Comparison of ENCODE assay signal across 9 cellular contexts in genomic region chr6:2767327-2767985, GRCh38. TPM values are rescaled to one million over a fixed set of nuclear protein-coding genes. Genes with fewer than 3 reads are reported as not detected.
DNase-seq lines count a peak whose midpoint lies in the region; ATAC-seq and TF ChIP-seq lines count a peak whose summit lies in the region.
"Had no signal": no experiment of that assay in that cellular context is flagged by ENCODE, and none has a peak within 500 bp of the region (broad histone marks: within the 10 kb centered on the region; RNA-seq: fewer than 3 reads in every experiment).

No MANE protein-coding gene starts in this region.

- intact Hi-C loops in left ventricle myocardium superior (cut with micrococcal nuclease) = no loop called here
- intact Hi-C loops in MCF 10A (cut with micrococcal nuclease) = loop anchor here (2.0 kb wide), 1 partner anchor 43 kb away; no protein-coding TSS in a partner anchor

- H3K27ac ChIP-seq in right atrium auricular region = peak overlapping the region; percentile 97 to 98
- H3K27ac ChIP-seq in muscle layer of duodenum (ENCODE audit: low read length) = peak overlapping the region; percentile 27

- no peaks in the 10 kb centered on the region for H3K27me3 Mint-ChIP-seq in MCF 10A (ENCODE audit: insufficient read depth, unreplicated experiment)

- TF ChIP-seq CTCF in right atrium auricular region (IDR thresholded peaks at IDR 0.05) (no peak), MCF 10A (IDR thresholded peaks at IDR 0.05; ENCODE audit: unreplicated experiment) (no peak)

- H3K4me3 Mint-ChIP-seq in MCF 10A (ENCODE audit: unreplicated experiment) = peak overlapping the region; percentile 71

- CTCF ChIA-PET in MCF 10A (lab: Yijun Ruan, JAX) = interaction anchor here (0.5 to 2.8 kb wide), 14 partner anchors 9 to 1215 kb away, joined by 3 to 13 read pairs (median 3); partner anchors contain the start of gene MYLK4

- H3K36me3 ChIP-seq in right atrium auricular region (no peaks in the 10 kb centered on the region), muscle layer of duodenum (ENCODE audit: control insufficient read depth in 1 of 2, insufficient read depth in 2 of 2, low read length in 2 of 2) (peaks cover 0 to 6% of the 10 kb centered on the region in 2 donors)

- H3K9me3 Mint-ChIP-seq in MCF 10A (ENCODE audit: unreplicated experiment) = no peaks in the 10 kb centered on the region

- peak overlapping the region; percentile 16 for H3K27ac Mint-ChIP-seq in MCF 10A (ENCODE audit: low read depth, unreplicated experiment)

- DNase-seq in right atrium auricular region (ENCODE audit: low spot score) (no peak), left ventricle myocardium superior (no peak), MCF 10A (ENCODE audit: unreplicated experiment) (no peak), anterior cingulate cortex (lab: John Stamatoyannopoulos, UW) (no peak)
- DNase-seq in stimulated activated CD4-positive, alpha-beta T cell treated with anti-CD3 and anti-CD28 coated beads, Interleukin-4, amount 100 ng/mL, for 1 hour = no peak
- DNase-seq: NCI-H2081 treated with DMSO at 0.1 percent for 48 hours had no signal

- peaks cover 0 to 55% of the 10 kb centered on the region in 2 donors for H3K4me1 ChIP-seq in right atrium auricular region
- peaks cover 16 to 36% of the 10 kb centered on the region in 2 donors for H3K4me1 ChIP-seq in muscle layer of duodenum (ENCODE audit: control insufficient read depth in 1 of 2, insufficient read depth in 2 of 2, low read length in 2 of 2)

- H3K9me3 ChIP-seq in right atrium auricular region (no peaks in the 10 kb centered on the region), muscle layer of duodenum (ENCODE audit: control insufficient read depth in 1 of 2, low read length in 2 of 2) (no peaks in the 10 kb centered on the region)

- POLR2A ChIA-PET in MCF 10A (lab: Yijun Ruan, JAX) = interaction anchor here (0.6 to 5.1 kb wide), 16 partner anchors 9 to 1155 kb away, joined by 3 to 34 read pairs (median 4); partner anchors contain the start of gene SERPINB1

- peaks cover 19% of the 10 kb centered on the region for H3K36me3 Mint-ChIP-seq in MCF 10A (ENCODE audit: insufficient read depth, unreplicated experiment)

- H3K27me3 ChIP-seq in right atrium auricular region = no peaks in the 10 kb centered on the region
- H3K27me3 ChIP-seq in muscle layer of duodenum (ENCODE audit: low read depth, low read length) = no peaks in the 10 kb centered on the region

- TSS peak; percentile 26 for BruUV-seq in MCF 10A (replicated peaks; lab: Mats Ljungman, UMichigan)

- H3K4me1 Mint-ChIP-seq in MCF 10A (ENCODE audit: insufficient read depth, unreplicated experiment) = peaks cover 24% of the 10 kb centered on the region

- ATAC-seq in left ventricle myocardium superior (no peak), HG02885 (IDR thresholded peaks at IDR 0.05; ENCODE audit: poor library complexity, unreplicated experiment) (no peak), GM21381 (IDR thresholded peaks at IDR 0.05; ENCODE audit: unreplicated experiment) (no peak)

- H3K4me3 ChIP-seq in right atrium auricular region = peak overlapping the region; percentile 83 to 86
- H3K4me3 ChIP-seq in muscle layer of duodenum (ENCODE audit: low read depth in 1 of 2, low read length in 2 of 2) = peak overlapping the region; percentile 41 to 82

RNA-seq across cellular contexts. Expression of gene WRNIP1, which starts 2.3 kb away (rescaled TPM):
- 10 to 100 TPM; 51.9 to 53.5 TPM for total RNA-seq in right atrium auricular region
- total RNA-seq in left ventricle myocardium superior = 45.1 TPM
- 33.4 and 44.8 TPM in 2 replicates for total RNA-seq in MCF 10A (2022)

RNA-seq across cellular contexts. Expression of gene MYLK4, which starts 16.7 kb away (rescaled TPM):
- total RNA-seq in right atrium auricular region (1 to 10 TPM; 1.0 to 3.6 TPM), left ventricle myocardium superior (2.5 TPM), MCF 10A (2022) (0.93 and 1.1 TPM in 2 replicates)
